25 cellular contexts compared by ENCODE assay signal in genomic region chr20:24610341-24611115, GRCh38.
A peak's percentile ranks its signal among the peaks of the same experiment; 100 is the strongest.
DNase-seq lines count a peak whose midpoint lies in the region; ATAC-seq and TF ChIP-seq lines count a peak whose summit lies in the region.
"Had no signal": no experiment of that assay in that cellular context is flagged by ENCODE, and none has a peak within 500 bp of the region (broad histone marks: within the 10 kb centered on the region; RNA-seq: fewer than 3 reads in every experiment).

No MANE protein-coding gene starts in this region.

- H3K9ac ChIP-seq in GM23248: no peak overlapping the region

- H3K36me3 Mint-ChIP-seq in osteocyte (ENCODE audit: unreplicated experiment): no peaks in the 10 kb centered on the region
- H3K36me3 Mint-ChIP-seq: activated CD4-positive, alpha-beta memory T cell treated with anti-CD3 and anti-CD28 coated beads for 36 hours; activated naive CD4-positive, alpha-beta T cell treated with anti-CD3 and anti-CD28 coated beads, Interleukin-2, amount 10 ng/mL, durations not matched to agents 7 days and 5 days had no signal

- DNase-seq in GM23248 (peak; percentile 20), RWPE2 (ENCODE audit: low spot score) (no peak), epithelial cell of prostate (ENCODE audit: low read depth, low spot score) (peak; percentile 56), osteocyte (ENCODE audit: extremely low spot score, unreplicated experiment) (peak; percentile 53), SKM-1 treated with dmso at 0.1 percent for 144 hours (lab: John Stamatoyannopoulos, UW; ENCODE audit: unreplicated experiment) (no peak)
- DNase-seq: activated CD4-positive, alpha-beta memory T cell treated with anti-CD3 and anti-CD28 coated beads for 36 hours; activated naive CD4-positive, alpha-beta T cell treated with anti-CD3 and anti-CD28 coated beads, Interleukin-2, amount 10 ng/mL, durations not matched to agents 7 days and 5 days; activated T-cell treated with anti-CD3 and anti-CD28 coated beads, Interleukin-2, amount 50 U/mL, for 24 hours; aorta; Caco-2; colonic mucosa; EL; foreskin fibroblast; hypothalamus; NCI-H146; occipital lobe; stimulated activated CD4-positive, alpha-beta T cell treated with anti-CD3 and anti-CD28 coated beads, Interleukin-1b, Interleukin-23, amount 100 ng/mL, for 48 hours; stomach; SW 1271 had no signal

- H2AFZ ChIP-seq in GM23248: no peak overlapping the region

- H3K79me2 ChIP-seq in GM23248 (ENCODE audit: insufficient read depth): no peaks in the 10 kb centered on the region

- no peak overlapping the region for H3K4me3 Mint-ChIP-seq in osteocyte (ENCODE audit: unreplicated experiment)
- H3K4me3 Mint-ChIP-seq: activated CD4-positive, alpha-beta memory T cell treated with anti-CD3 and anti-CD28 coated beads for 36 hours; activated naive CD4-positive, alpha-beta T cell treated with anti-CD3 and anti-CD28 coated beads, Interleukin-2, amount 10 ng/mL, durations not matched to agents 7 days and 5 days; activated T-cell treated with anti-CD3 and anti-CD28 coated beads, Interleukin-2, amount 50 U/mL, for 24 hours had no signal

- no peak overlapping the region for H3K4me2 ChIP-seq in GM23248 (ENCODE audit: unreplicated experiment)

- H3K4me3 ChIP-seq in GM23248 (no peak overlapping the region), RWPE2 (ENCODE audit: severe bottlenecking) (no peak overlapping the region)
- H3K4me3 ChIP-seq: colonic mucosa, stomach had no signal

- no peaks in the 10 kb centered on the region for H3K9me2 ChIP-seq in GM23248 (ENCODE audit: insufficient read depth)

- H3K27ac ChIP-seq in GM23248 (no peak overlapping the region), RWPE2 (ENCODE audit: poor library complexity, severe bottlenecking) (no peak overlapping the region), epithelial cell of prostate (no peak overlapping the region)
- H3K27ac ChIP-seq: colonic mucosa, stomach had no signal

- peaks cover 9% of the 10 kb centered on the region for H3K4me1 Mint-ChIP-seq in osteocyte (ENCODE audit: unreplicated experiment)
- H3K4me1 Mint-ChIP-seq: activated naive CD4-positive, alpha-beta T cell treated with anti-CD3 and anti-CD28 coated beads, Interleukin-2, amount 10 ng/mL, durations not matched to agents 7 days and 5 days had no signal

- WGBS in GM23248 (ENCODE audit: low coverage in 1 of 2, low lambda C conversion rate in 2 of 2, missing lambda C conversion rate in 2 of 2), 2 experiments: 81 to 82% methylated on average over 16 of the region's 16 CpGs

- peaks cover 3% of the 10 kb centered on the region for H3K27me3 Mint-ChIP-seq in osteocyte (ENCODE audit: unreplicated experiment)
- H3K27me3 Mint-ChIP-seq: activated CD4-positive, alpha-beta memory T cell treated with anti-CD3 and anti-CD28 coated beads for 36 hours had no signal

- H3K27me3 ChIP-seq in GM23248 (replicated peaks; ENCODE audit: insufficient read depth) (no peaks in the 10 kb centered on the region), RWPE2 (ENCODE audit: insufficient read depth, poor library complexity, severe bottlenecking) (peaks cover 6% of the 10 kb centered on the region)
- H3K27me3 ChIP-seq: colonic mucosa had no signal

- ATAC-seq in RWPE2 (ENCODE audit: low read depth): peak; percentile 47; the same call in 2 of the 3 replicates
- ATAC-seq in GM19463 (IDR thresholded peaks at IDR 0.05; ENCODE audit: unreplicated experiment): no peak
- no peak for ATAC-seq in HG02588 (IDR thresholded peaks at IDR 0.05; ENCODE audit: unreplicated experiment)
- no peak for ATAC-seq in GM19455 (IDR thresholded peaks at IDR 0.05; ENCODE audit: unreplicated experiment)
- ATAC-seq: left lobe of liver, Panc1, sciatic nerve had no signal

- TF ChIP-seq CTCF in RWPE2 (IDR thresholded peaks at IDR 0.05; ENCODE audit: poor library complexity, severe bottlenecking): no peak
- no peak for TF ChIP-seq CTCF in osteocyte (IDR thresholded peaks at IDR 0.05)

- H3K4me1 ChIP-seq in GM23248 (ENCODE audit: insufficient read depth) (peaks cover 9% of the 10 kb centered on the region), RWPE2 (ENCODE audit: insufficient read depth, poor library complexity, severe bottlenecking) (no peaks in the 10 kb centered on the region)
- H3K4me1 ChIP-seq: Caco-2, colonic mucosa, stomach had no signal

- H3K36me3 ChIP-seq in GM23248 (ENCODE audit: low read depth) (no peaks in the 10 kb centered on the region), RWPE2 (ENCODE audit: low read depth) (no peaks in the 10 kb centered on the region)
- H3K36me3 ChIP-seq: colonic mucosa, stomach had no signal

- in situ Hi-C loops in GM23248 (cut with MboI): no loop called here

- no peaks in the 10 kb centered on the region for H4K20me1 ChIP-seq in GM23248 (ENCODE audit: insufficient read depth)

- H3K9me3 Mint-ChIP-seq in osteocyte (ENCODE audit: unreplicated experiment): no peaks in the 10 kb centered on the region
- H3K9me3 Mint-ChIP-seq: activated CD4-positive, alpha-beta memory T cell treated with anti-CD3 and anti-CD28 coated beads for 36 hours; activated naive CD4-positive, alpha-beta T cell treated with anti-CD3 and anti-CD28 coated beads, Interleukin-2, amount 10 ng/mL, durations not matched to agents 7 days and 5 days; activated T-cell treated with anti-CD3 and anti-CD28 coated beads, Interleukin-2, amount 50 U/mL, for 24 hours had no signal

- H3K9me3 ChIP-seq in GM23248 (ENCODE audit: low read depth) (no peaks in the 10 kb centered on the region), RWPE2 (ENCODE audit: severe bottlenecking) (no peaks in the 10 kb centered on the region)
- H3K9me3 ChIP-seq: Caco-2, colonic mucosa, stomach had no signal

- H3F3A ChIP-seq in GM23248 (ENCODE audit: insufficient read depth): 0 out of 2 replicates have a peak, but pooled peaks cover 10% of the 10 kb centered on the region

- no peak overlapping the region for H3K27ac Mint-ChIP-seq in osteocyte (ENCODE audit: unreplicated experiment)
- H3K27ac Mint-ChIP-seq: activated CD4-positive, alpha-beta memory T cell treated with anti-CD3 and anti-CD28 coated beads for 36 hours; activated naive CD4-positive, alpha-beta T cell treated with anti-CD3 and anti-CD28 coated beads, Interleukin-2, amount 10 ng/mL, durations not matched to agents 7 days and 5 days; activated T-cell treated with anti-CD3 and anti-CD28 coated beads, Interleukin-2, amount 50 U/mL, for 24 hours had no signal

Comparison
In these comparisons a context has a peak if more than half of its experiments do, and no peak if none do; other contexts are left out.
1. DNase-seq: peak in GM23248 (single experiment), epithelial cell of prostate (single experiment) and osteocyte (single experiment); none in RWPE2 (single experiment) and SKM-1 treated with dmso at 0.1 percent for 144 hours (single experiment).